39 cellular contexts compared by ENCODE assay signal in genomic region chr3:4883011-4883410, GRCh38.
"Had no signal": no experiment of that assay in that cellular context is flagged by ENCODE, and none has a peak within 500 bp of the region (broad histone marks: within the 10 kb centered on the region; RNA-seq: fewer than 3 reads in every experiment).

No MANE protein-coding gene starts in this region.

- H3K27me3 Mint-ChIP-seq: activated naive CD4-positive, alpha-beta T cell treated with anti-CD3 and anti-CD28 coated beads, Interleukin-2, amount 50 U/mL, for 24 hours; activated naive CD8-positive, alpha-beta T cell; activated naive CD8-positive, alpha-beta T cell treated with anti-CD3 and anti-CD28 coated beads for 36 hours; activated naive CD8-positive, alpha-beta T cell treated with anti-CD3 and anti-CD28 coated beads, Interleukin-2, amount 10 ng/mL, durations not matched to agents 7 days and 5 days; activated T-cell treated with anti-CD3 and anti-CD28 coated beads, Interleukin-2, amount 50 U/mL, for 24 hours; activated T-helper 17 cell treated with anti-CD3 and anti-CD28 coated beads, Interleukin-2, amount 50 U/mL, for 72 hours; central memory CD8-positive, alpha-beta T cell had no signal

- H3K36me3 Mint-ChIP-seq: activated naive CD4-positive, alpha-beta T cell treated with anti-CD3 and anti-CD28 coated beads, Interleukin-2, amount 50 U/mL, for 24 hours; activated naive CD8-positive, alpha-beta T cell; brain had no signal

- H3K9me3 ChIP-seq: adrenal gland, ascending aorta, body of pancreas, breast epithelium had no signal

- H3K27ac ChIP-seq: adrenal gland, ascending aorta, body of pancreas, brain microvascular endothelial cell, breast epithelium, cardiac muscle cell had no signal

- H3K4me1 ChIP-seq: adrenal gland, ascending aorta, breast epithelium had no signal

- ATAC-seq: activated naive CD4-positive, alpha-beta T cell treated with anti-CD3 and anti-CD28 coated beads, Interleukin-2, amount 50 U/mL, for 72 hours; activated naive CD8-positive, alpha-beta T cell treated with anti-CD3 and anti-CD28 coated beads, Interleukin-2, amount 50 U/mL, for 24 hours; activated T-cell treated with anti-CD3 and anti-CD28 coated beads, Interleukin-2, amount 50 U/mL, for 4 hours; activated T-cell treated with anti-CD3 and anti-CD28 coated beads, Interleukin-2, amount 50 U/mL, for 72 hours; activated T-helper 17 cell treated with anti-CD3 and anti-CD28 coated beads, Interleukin-2, amount 50 U/mL, for 72 hours; body of pancreas had no signal

- H3K36me3 ChIP-seq: adrenal gland, ascending aorta, brain microvascular endothelial cell, breast epithelium, cardiac muscle cell had no signal

- H3K4me3 ChIP-seq: adrenal gland, ascending aorta, body of pancreas, breast epithelium, cardiac muscle cell had no signal

- DNase-seq: activated effector memory CD4-positive, alpha-beta T cell treated with anti-CD3 and anti-CD28 coated beads, Interleukin-2, amount 50 U/mL, for 16 hours; activated effector memory CD4-positive, alpha-beta T cell treated with Interleukin-2 at 50 U/mL for 16 hours; activated gamma-delta T cell; activated gamma-delta T cell treated with Interleukin-2 at 50 U/mL for 16 hours; activated naive CD4-positive, alpha-beta T cell; activated naive CD4-positive, alpha-beta T cell treated with anti-CD3 and anti-CD28 coated beads for 36 hours; activated naive CD4-positive, alpha-beta T cell treated with anti-CD3 and anti-CD28 coated beads, Interleukin-2, amount 10 ng/mL, durations not matched to agents 7 days and 5 days; activated naive CD4-positive, alpha-beta T cell treated with anti-CD3 and anti-CD28 coated beads, Interleukin-2, amount 50 U/mL, for 16 hours; activated naive CD4-positive, alpha-beta T cell treated with Interleukin-2 at 50 U/mL for 16 hours; activated naive CD8-positive, alpha-beta T cell treated with anti-CD3 and anti-CD28 coated beads for 36 hours; activated naive CD8-positive, alpha-beta T cell treated with anti-CD3 and anti-CD28 coated beads, Interleukin-2, amount 10 ng/mL, durations not matched to agents 7 days and 5 days; activated naive CD8-positive, alpha-beta T cell treated with anti-CD3 and anti-CD28 coated beads, Interleukin-2, amount 50 U/mL, for 24 hours; activated T-cell treated with anti-CD3 and anti-CD28 coated beads, Interleukin-2, amount 50 U/mL, for 24 hours; activated T-cell treated with anti-CD3 and anti-CD28 coated beads, Interleukin-2, amount 50 U/mL, for 4 hours; activated T-cell treated with anti-CD3 and anti-CD28 coated beads, Interleukin-2, amount 50 U/mL, for 48 hours; activated T-cell treated with anti-CD3 and anti-CD28 coated beads, Interleukin-2, amount 50 U/mL, for 72 hours; adrenal gland; amniotic stem cell; amygdala; anterior cingulate cortex; aorta; body of pancreas; brain microvascular endothelial cell; caudate nucleus; central memory CD4-positive, alpha-beta T cell; cerebellar nuclear complex had no signal

- FAIRE-seq: astrocyte, bronchial epithelial cell had no signal

- H3K4me1 Mint-ChIP-seq: central memory CD8-positive, alpha-beta T cell had no signal

- H3K27me3 ChIP-seq: adrenal gland, ascending aorta, body of pancreas, brain microvascular endothelial cell, breast epithelium, cardiac muscle cell had no signal

- H3K27ac Mint-ChIP-seq: activated naive CD4-positive, alpha-beta T cell treated with anti-CD3 and anti-CD28 coated beads for 36 hours; activated naive CD4-positive, alpha-beta T cell treated with anti-CD3 and anti-CD28 coated beads, Interleukin-2, amount 10 ng/mL, durations not matched to agents 7 days and 5 days; activated naive CD4-positive, alpha-beta T cell treated with anti-CD3 and anti-CD28 coated beads, Interleukin-2, amount 50 U/mL, for 24 hours; activated naive CD4-positive, alpha-beta T cell treated with anti-CD3 and anti-CD28 coated beads, Interleukin-2, amount 50 U/mL, for 72 hours; activated naive CD8-positive, alpha-beta T cell; activated naive CD8-positive, alpha-beta T cell treated with anti-CD3 and anti-CD28 coated beads for 36 hours; activated naive CD8-positive, alpha-beta T cell treated with anti-CD3 and anti-CD28 coated beads, Interleukin-2, amount 10 ng/mL, durations not matched to agents 7 days and 5 days; activated naive CD8-positive, alpha-beta T cell treated with anti-CD3 and anti-CD28 coated beads, Interleukin-2, amount 50 U/mL, for 24 hours; activated T-cell treated with anti-CD3 and anti-CD28 coated beads, Interleukin-2, amount 50 U/mL, for 24 hours; activated T-cell treated with anti-CD3 and anti-CD28 coated beads, Interleukin-2, amount 50 U/mL, for 72 hours; activated T-helper 1 cell treated with anti-CD3 and anti-CD28 coated beads, Interleukin-12 subunit alpha, Interleukin-12 subunit beta, Interleukin-2, Interleukin-4 antibody, amounts not matched to agents 30 ng/mL and 10 ng/mL and 1 ng/mL, durations not matched to agents 14 hours and 24 hours and 36 hours; activated T-helper 17 cell treated with anti-CD3 and anti-CD28 coated beads, Interleukin-2, amount 50 U/mL, for 72 hours; activated T-helper 2 cell treated with anti-CD3 and anti-CD28 coated beads, Interferon-gamma antibody, Interleukin-2, Interleukin-4, amounts not matched to agents 10 μg/mL and 5 μg/mL and 100 μg/mL, durations not matched to agents 14 hours and 24 hours and 36 hours; brain had no signal

- H3K9me3 Mint-ChIP-seq: activated naive CD4-positive, alpha-beta T cell treated with anti-CD3 and anti-CD28 coated beads for 36 hours; activated naive CD4-positive, alpha-beta T cell treated with anti-CD3 and anti-CD28 coated beads, Interleukin-2, amount 10 ng/mL, durations not matched to agents 7 days and 5 days; activated naive CD4-positive, alpha-beta T cell treated with anti-CD3 and anti-CD28 coated beads, Interleukin-2, amount 50 U/mL, for 24 hours; activated naive CD8-positive, alpha-beta T cell treated with anti-CD3 and anti-CD28 coated beads for 36 hours; activated naive CD8-positive, alpha-beta T cell treated with anti-CD3 and anti-CD28 coated beads, Interleukin-2, amount 50 U/mL, for 24 hours; activated T-cell treated with anti-CD3 and anti-CD28 coated beads, Interleukin-2, amount 50 U/mL, for 24 hours; activated T-cell treated with anti-CD3 and anti-CD28 coated beads, Interleukin-2, amount 50 U/mL, for 4 hours; activated T-cell treated with anti-CD3 and anti-CD28 coated beads, Interleukin-2, amount 50 U/mL, for 72 hours; activated T-helper 17 cell treated with anti-CD3 and anti-CD28 coated beads, Interleukin-2, amount 50 U/mL, for 72 hours; central memory CD8-positive, alpha-beta T cell had no signal

- H3K4me3 Mint-ChIP-seq: activated naive CD4-positive, alpha-beta T cell treated with anti-CD3 and anti-CD28 coated beads for 36 hours; activated naive CD4-positive, alpha-beta T cell treated with anti-CD3 and anti-CD28 coated beads, Interleukin-2, amount 10 ng/mL, durations not matched to agents 7 days and 5 days; activated naive CD4-positive, alpha-beta T cell treated with anti-CD3 and anti-CD28 coated beads, Interleukin-2, amount 50 U/mL, for 24 hours; activated naive CD8-positive, alpha-beta T cell; activated naive CD8-positive, alpha-beta T cell treated with anti-CD3 and anti-CD28 coated beads for 36 hours; activated naive CD8-positive, alpha-beta T cell treated with anti-CD3 and anti-CD28 coated beads, Interleukin-2, amount 10 ng/mL, durations not matched to agents 7 days and 5 days; activated naive CD8-positive, alpha-beta T cell treated with anti-CD3 and anti-CD28 coated beads, Interleukin-2, amount 50 U/mL, for 24 hours; activated T-cell treated with anti-CD3 and anti-CD28 coated beads, Interleukin-2, amount 50 U/mL, for 24 hours; activated T-cell treated with anti-CD3 and anti-CD28 coated beads, Interleukin-2, amount 50 U/mL, for 4 hours; activated T-cell treated with anti-CD3 and anti-CD28 coated beads, Interleukin-2, amount 50 U/mL, for 72 hours; activated T-helper 1 cell treated with anti-CD3 and anti-CD28 coated beads, Interleukin-12 subunit alpha, Interleukin-12 subunit beta, Interleukin-2, Interleukin-4 antibody, amounts not matched to agents 30 ng/mL and 10 ng/mL and 1 ng/mL, durations not matched to agents 14 hours and 24 hours and 36 hours; activated T-helper 17 cell treated with anti-CD3 and anti-CD28 coated beads, Interleukin-2, amount 50 U/mL, for 72 hours; brain; central memory CD8-positive, alpha-beta T cell had no signal
